In genomic region chr1:70227439-70227838, GRCh38 we compare ENCODE assay signal across 11 cellular contexts. TPM values are rescaled to one million over a fixed set of nuclear protein-coding genes. Genes with fewer than 3 reads are reported as not detected.
DNase-seq lines count a peak whose midpoint lies in the region; ATAC-seq and TF ChIP-seq lines count a peak whose summit lies in the region.
"Had no signal": no experiment of that assay in that cellular context is flagged by ENCODE, and none has a peak within 500 bp of the region (broad histone marks: within the 10 kb centered on the region; RNA-seq: fewer than 3 reads in every experiment).

No MANE protein-coding gene starts in this region.

- H3K27me3 ChIP-seq in CD4-positive, alpha-beta T cell (ENCODE audit: control insufficient read depth, insufficient read depth, low read length): no peaks in the 10 kb centered on the region
- no peaks in the 10 kb centered on the region for H3K27me3 ChIP-seq in Loucy (ENCODE audit: insufficient read depth, low read length, poor library complexity, severe bottlenecking)

- H3K4me1 Mint-ChIP-seq in CD4-positive, alpha-beta T cell (ENCODE audit: low read depth): peaks cover 69% of the 10 kb centered on the region

- H3K4me1 ChIP-seq in Loucy (ENCODE audit: insufficient read depth, low read length, poor library complexity, severe bottlenecking): peaks cover 59% of the 10 kb centered on the region

- no peaks in the 10 kb centered on the region for H3K9me3 Mint-ChIP-seq in CD4-positive, alpha-beta T cell

- H3K27ac ChIP-seq in CD4-positive, alpha-beta T cell (ENCODE audit: low read depth, low read length): no peak overlapping the region

- H3K4me3 Mint-ChIP-seq in CD4-positive, alpha-beta T cell: no peak overlapping the region

- peaks cover 8% of the 10 kb centered on the region; the same call in 1 of the 2 replicates for H3F3A ChIP-seq in Loucy (ENCODE audit: low read depth)

- no peak for TF ChIP-seq CTCF in CD4-positive, alpha-beta T cell (IDR thresholded peaks at IDR 0.05)
- TF ChIP-seq CTCF in Loucy (conservative IDR thresholded peaks at IDR 0.05; ENCODE audit: low read length) (no peak), astrocyte of the spinal cord (IDR thresholded peaks at IDR 0.05; ENCODE audit: low read depth, low read length) (no peak)

- no peak overlapping the region for H2AFZ ChIP-seq in Loucy (ENCODE audit: low read length)

- H3K9ac ChIP-seq in Loucy (ENCODE audit: low read depth, low read length, poor library complexity, severe bottlenecking): peak overlapping the region; percentile 20

- ATAC-seq in CD4-positive, alpha-beta T cell (ENCODE audit: poor library complexity): no peak
- ATAC-seq in GM21381 (IDR thresholded peaks at IDR 0.05; ENCODE audit: unreplicated experiment): peak; percentile 59

- DNase-seq in CD4-positive, alpha-beta T cell: no peak
- peak; percentile 9 for DNase-seq in astrocyte of the spinal cord (ENCODE audit: low read depth, low spot score)
- DNase-seq in GF-D8 (lab: John Stamatoyannopoulos, UW): no peak
- no peak for DNase-seq in LoVo (ENCODE audit: low spot score)
- no peak for DNase-seq in NOMO-1 treated with DMSO at 0.1 percent for 48 hours (lab: John Stamatoyannopoulos, UW; ENCODE audit: unreplicated experiment)
- DNase-seq in posterior cingulate gyrus: no peak
- DNase-seq: activated gamma-delta T cell, C1 segment of cervical spinal cord, NCI-H1092 treated with DMSO at 0.1 percent for 48 hours had no signal

- no peaks in the 10 kb centered on the region for H3K27me3 Mint-ChIP-seq in CD4-positive, alpha-beta T cell

- in situ Hi-C loops in astrocyte of the spinal cord (cut with HindIII; ENCODE audit: low sequenced_read_pairs): no loop called here

- peaks cover 99% of the 10 kb centered on the region for H3K79me2 ChIP-seq in Loucy (ENCODE audit: insufficient read depth, low read length)

- H3K27ac Mint-ChIP-seq in CD4-positive, alpha-beta T cell: peak overlapping the region; percentile 28

- peaks cover 96% of the 10 kb centered on the region for H4K20me1 ChIP-seq in Loucy (ENCODE audit: insufficient read depth, low read length, poor library complexity, severe bottlenecking)

- H3K4me3 ChIP-seq in Loucy (ENCODE audit: low read length, poor library complexity, severe bottlenecking) (peak overlapping the region; percentile 61), astrocyte of the spinal cord (ENCODE audit: low read depth, low read length) (no peak overlapping the region)

- H3K9me3 ChIP-seq in CD4-positive, alpha-beta T cell (ENCODE audit: control insufficient read depth, low read length): no peaks in the 10 kb centered on the region
- H3K9me3 ChIP-seq in Loucy (ENCODE audit: insufficient read depth, low read depth, low read length): no peaks in the 10 kb centered on the region

- POLR2A ChIA-PET in CD4-positive, alpha-beta T cell (lab: Charles Lee): interaction anchor here (1.0 to 1.1 kb wide), 3 partner anchors 12 to 184 kb away, joined by 3 to 6 read pairs (median 4); partner anchors contain the start of gene CTH

- no peaks in the 10 kb centered on the region for H3K9me2 ChIP-seq in Loucy (replicated peaks; ENCODE audit: low read depth, low read length)

- intact Hi-C loops in CD4-positive, alpha-beta T cell (cut with DNase I, micrococcal nuclease): no loop called here
- intact Hi-C loops in posterior cingulate gyrus (cut with DNase I): no loop called here

- CTCF ChIA-PET in CD4-positive, alpha-beta T cell (lab: Charles Lee): no interaction called here

- peaks cover 92% of the 10 kb centered on the region for H3K36me3 Mint-ChIP-seq in CD4-positive, alpha-beta T cell (ENCODE audit: low read depth)

- peaks cover 67% of the 10 kb centered on the region for H3K36me3 ChIP-seq in Loucy (ENCODE audit: insufficient read depth, low read length)

- peak overlapping the region; percentile 83 for H3K4me2 ChIP-seq in Loucy (ENCODE audit: low read depth, low read length, poor library complexity, severe bottlenecking)

RNA-seq across cellular contexts. Expression of gene SRSF11, which starts 6.3 kb away (rescaled TPM):
- 100 to 1,000 TPM; 454 to 459 TPM for total RNA-seq in CD4-positive, alpha-beta T cell

RNA-seq across cellular contexts. Expression of gene LRRC40, which starts 22.1 kb away (rescaled TPM):
- 10 to 100 TPM; 12.4 to 13.3 TPM for total RNA-seq in CD4-positive, alpha-beta T cell
